Comparison of ENCODE assay signal across 1 cellular context in the genomic region with DNA sequence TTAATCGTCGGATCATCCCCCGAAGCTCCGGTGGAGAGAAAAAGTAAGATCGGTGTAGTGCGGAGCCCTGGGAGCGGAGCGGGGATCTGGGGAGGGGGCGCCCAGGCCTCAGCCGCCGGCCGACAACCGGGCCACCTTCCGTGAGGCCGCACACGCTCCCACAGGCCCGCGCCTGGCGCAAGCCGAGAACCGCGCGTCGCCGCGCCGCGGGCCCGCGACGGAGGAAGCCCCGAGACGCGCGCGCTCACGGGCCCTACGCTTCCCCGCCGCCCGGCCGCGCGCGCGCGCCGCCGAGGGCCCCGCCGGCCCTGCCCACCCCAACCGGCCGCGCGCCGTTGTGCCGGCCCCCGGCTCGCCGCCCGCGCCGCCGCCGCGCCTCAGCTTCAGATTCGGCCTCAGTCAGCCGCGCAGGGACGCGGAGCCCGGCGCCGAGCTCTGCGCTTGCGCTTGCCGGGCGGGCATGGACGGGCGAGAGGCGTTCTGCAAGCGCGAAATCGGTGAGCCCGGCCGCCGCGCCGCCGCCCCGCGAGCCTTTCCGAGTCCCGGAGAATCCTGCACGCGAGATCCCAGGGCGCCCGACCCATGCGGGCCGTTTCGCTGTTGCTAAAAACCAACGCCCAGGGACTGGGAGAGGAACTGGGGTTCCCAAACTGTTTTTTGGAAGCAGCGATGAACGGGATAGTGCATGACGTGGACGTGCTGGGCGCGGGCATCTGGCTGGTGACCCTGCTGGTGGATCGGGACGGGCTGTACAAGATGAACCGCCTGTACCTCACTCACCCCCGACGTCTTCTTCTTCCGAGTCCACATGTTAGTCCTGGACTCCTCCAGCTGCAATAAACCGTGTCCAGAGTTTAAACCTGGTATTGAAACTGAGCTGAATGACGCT.
A peak's percentile ranks its signal among the peaks of the same experiment; 100 is the strongest.
TF ChIP-seq lines count a peak whose summit lies in the region.

No MANE protein-coding gene starts in this region.

TF ChIP-seq in IMR-90, 13 proteins besides CTCF, POLR2A, EP300 and RAD21:
- TF ChIP-seq, protein P1, sequence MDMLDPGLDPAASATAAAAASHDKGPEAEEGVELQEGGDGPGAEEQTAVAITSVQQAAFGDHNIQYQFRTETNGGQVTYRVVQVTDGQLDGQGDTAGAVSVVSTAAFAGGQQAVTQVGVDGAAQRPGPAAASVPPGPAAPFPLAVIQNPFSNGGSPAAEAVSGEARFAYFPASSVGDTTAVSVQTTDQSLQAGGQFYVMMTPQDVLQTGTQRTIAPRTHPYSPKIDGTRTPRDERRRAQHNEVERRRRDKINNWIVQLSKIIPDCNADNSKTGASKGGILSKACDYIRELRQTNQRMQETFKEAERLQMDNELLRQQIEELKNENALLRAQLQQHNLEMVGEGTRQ (IDR thresholded peaks at IDR 0.05; ENCODE audit: low read depth, low read length): no peak
- TF ChIP-seq RCOR1 (IDR thresholded peaks at IDR 0.05; ENCODE audit: insufficient replicate concordance, low read length): peak; percentile 6
- TF ChIP-seq SMC3 (IDR thresholded peaks at IDR 0.05; ENCODE audit: low read depth, low read length): no peak
- no peak for TF ChIP-seq BHLHE40 (IDR thresholded peaks at IDR 0.05; ENCODE audit: low read depth, low read length)
- no peak for TF ChIP-seq CHD1 (IDR thresholded peaks at IDR 0.05; ENCODE audit: low read depth, low read length)
- no peak for TF ChIP-seq CEBPB (IDR thresholded peaks at IDR 0.05; ENCODE audit: low read depth, low read length)
- no peak; the same call in 1 of the 2 replicates for TF ChIP-seq MAZ (IDR thresholded peaks at IDR 0.05; ENCODE audit: borderline replicate concordance, low read depth, low read length)
- TF ChIP-seq MXI1 (IDR thresholded peaks at IDR 0.05; ENCODE audit: borderline replicate concordance, low read depth, low read length): peak; percentile 25; the same call in 1 of the 2 replicates
- no peak for TF ChIP-seq NFE2L2 (IDR thresholded peaks at IDR 0.05; ENCODE audit: low read depth, low read length)
- TF ChIP-seq, protein P2, sequence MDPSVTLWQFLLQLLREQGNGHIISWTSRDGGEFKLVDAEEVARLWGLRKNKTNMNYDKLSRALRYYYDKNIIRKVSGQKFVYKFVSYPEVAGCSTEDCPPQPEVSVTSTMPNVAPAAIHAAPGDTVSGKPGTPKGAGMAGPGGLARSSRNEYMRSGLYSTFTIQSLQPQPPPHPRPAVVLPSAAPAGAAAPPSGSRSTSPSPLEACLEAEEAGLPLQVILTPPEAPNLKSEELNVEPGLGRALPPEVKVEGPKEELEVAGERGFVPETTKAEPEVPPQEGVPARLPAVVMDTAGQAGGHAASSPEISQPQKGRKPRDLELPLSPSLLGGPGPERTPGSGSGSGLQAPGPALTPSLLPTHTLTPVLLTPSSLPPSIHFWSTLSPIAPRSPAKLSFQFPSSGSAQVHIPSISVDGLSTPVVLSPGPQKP (IDR thresholded peaks at IDR 0.05; ENCODE audit: borderline replicate concordance, low read depth, low read length): no peak
